In the genomic region with DNA sequence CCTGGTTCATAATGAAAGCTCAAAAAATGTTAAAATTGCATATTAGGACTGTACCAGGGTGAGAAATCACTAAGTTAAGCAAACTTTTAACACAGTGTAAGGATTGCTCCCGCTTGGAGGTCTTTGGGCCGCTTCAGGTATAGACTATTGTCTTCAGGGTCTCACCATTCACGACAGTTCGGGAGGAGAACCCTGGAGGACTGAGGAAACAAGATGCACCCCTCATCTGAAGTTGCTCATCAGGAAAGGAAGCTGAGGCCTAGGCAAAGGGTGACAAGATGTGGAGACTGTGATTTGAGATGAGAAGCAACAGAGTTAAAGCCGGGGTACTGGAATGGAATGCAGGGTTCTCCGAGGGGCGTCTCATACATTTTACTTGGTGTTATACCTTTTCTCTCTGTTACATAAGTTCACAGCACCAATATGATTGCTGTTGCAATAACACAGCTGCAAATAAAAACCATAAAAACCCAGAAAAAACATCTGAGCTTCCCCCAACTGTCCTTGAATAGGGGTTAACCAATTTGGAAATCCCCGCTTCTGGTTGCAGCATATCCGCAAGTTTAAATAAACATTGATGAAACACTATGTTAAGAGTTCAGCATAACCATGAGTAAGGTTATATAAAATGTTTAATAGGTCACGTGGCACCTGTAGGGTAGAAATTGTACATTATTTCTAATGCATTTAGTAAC, we compare ENCODE assay signal across 8 cellular contexts. TPM values are rescaled to one million over a fixed set of nuclear protein-coding genes. Genes with fewer than 3 reads are reported as not detected.
DNase-seq lines count a peak whose midpoint lies in the region; ATAC-seq and TF ChIP-seq lines count a peak whose summit lies in the region.

No MANE protein-coding gene starts in this region.

- H3K4me2 ChIP-seq in SU-DHL-6 (ENCODE audit: low read depth, low read length, poor library complexity, severe bottlenecking) (peak overlapping the region; percentile 84), mesenchymal stem cell (ENCODE audit: low read length, poor library complexity, severe bottlenecking) (no peak overlapping the region)

- peak; percentile 79 for DNase-seq in GM12865 (ENCODE audit: low read depth)
- DNase-seq in mesenchymal stem cell = peak; percentile 28
- DNase-seq in left cardiac atrium = no peak
- DNase-seq in NCI-H2171 treated with DMSO at 0.1 percent for 48 hours (lab: John Stamatoyannopoulos, UW) = no peak
- DNase-seq in T1000 (lab: John Stamatoyannopoulos, UW) = no peak
- DNase-seq in substantia nigra (lab: John Stamatoyannopoulos, UW) = no peak

- H3K79me1 ChIP-seq in mesenchymal stem cell (replicated peaks; ENCODE audit: low read length, poor library complexity, severe bottlenecking) = no peaks in the 10 kb centered on the region

- H3K14ac ChIP-seq in mesenchymal stem cell (ENCODE audit: low read length in 2 of 2) = no peak overlapping the region

- H3K18ac ChIP-seq in mesenchymal stem cell (ENCODE audit: low read depth in 1 of 2, low read length in 2 of 2) = no peak overlapping the region

- no peak overlapping the region for H2BK5ac ChIP-seq in mesenchymal stem cell (ENCODE audit: low read depth, low read length, poor library complexity, severe bottlenecking)

- peaks cover 32% of the 10 kb centered on the region for H3F3A ChIP-seq in SU-DHL-6 (ENCODE audit: insufficient read depth)

- H3K79me2 ChIP-seq in SU-DHL-6 (ENCODE audit: insufficient read depth, low read length) = no peaks in the 10 kb centered on the region

- no peak for TF ChIP-seq CTCF in GM12865 (IDR thresholded peaks at IDR 0.05; ENCODE audit: insufficient read depth, low read depth, low read length, missing control alignments)
- TF ChIP-seq CTCF in SU-DHL-6 (IDR thresholded peaks at IDR 0.05; ENCODE audit: insufficient read depth, low read length, poor library complexity, severe bottlenecking) = no peak

- intact Hi-C loops in left cardiac atrium (cut with DNase I) = no loop called here

- H3K4me3 ChIP-seq in GM12865 (ENCODE audit: low read depth, low read length) = peak overlapping the region; percentile 12; the same call in 1 of the 2 replicates
- peak overlapping the region; percentile 38 for H3K4me3 ChIP-seq in SU-DHL-6 (ENCODE audit: insufficient read depth, low read length, poor library complexity, severe bottlenecking)
- no peak overlapping the region for H3K4me3 ChIP-seq in mesenchymal stem cell (ENCODE audit: insufficient read depth in 1 of 2, low read depth in 1 of 2, low read length in 2 of 2)

- no peak overlapping the region for H3K23ac ChIP-seq in mesenchymal stem cell (ENCODE audit: low read length in 2 of 2)

- no peak overlapping the region for H4K91ac ChIP-seq in mesenchymal stem cell (ENCODE audit: low read length)

- H2AK5ac ChIP-seq in mesenchymal stem cell (ENCODE audit: low read length, severe bottlenecking) = no peak overlapping the region

- H3K9me3 ChIP-seq in SU-DHL-6 (ENCODE audit: insufficient read depth, low read length) (no peaks in the 10 kb centered on the region), mesenchymal stem cell (ENCODE audit: control insufficient read depth, low read length) (no peaks in the 10 kb centered on the region)

- WGBS in mesenchymal stem cell = 86% methylated on average over 9 of the region's 10 CpGs

- no peak overlapping the region for H2BK12ac ChIP-seq in mesenchymal stem cell (ENCODE audit: low read length in 2 of 2)

- peak overlapping the region; percentile 94 for H3K27ac ChIP-seq in SU-DHL-6 (ENCODE audit: low read depth, low read length)
- no peak overlapping the region for H3K27ac ChIP-seq in mesenchymal stem cell (ENCODE audit: low read length, poor library complexity, severe bottlenecking)
- no peak overlapping the region for H3K27ac ChIP-seq in substantia nigra (ENCODE audit: low read depth, low read length, poor library complexity, severe bottlenecking)

- ATAC-seq in HG02885 (IDR thresholded peaks at IDR 0.05; ENCODE audit: poor library complexity, unreplicated experiment) (peak; percentile 33), left cardiac atrium (no peak)

- no peak overlapping the region for H3K4ac ChIP-seq in mesenchymal stem cell (ENCODE audit: low read depth in 1 of 2, low read length in 2 of 2)

- H2BK15ac ChIP-seq in mesenchymal stem cell (ENCODE audit: low read depth, poor library complexity, severe bottlenecking) = no peak overlapping the region

- H4K20me1 ChIP-seq in SU-DHL-6 (ENCODE audit: low read depth, low read length) = no peaks in the 10 kb centered on the region

- H2BK120ac ChIP-seq in mesenchymal stem cell (ENCODE audit: low read depth, low read length) = no peak overlapping the region

- H3K4me1 ChIP-seq in mesenchymal stem cell (ENCODE audit: control insufficient read depth, insufficient read depth, low read depth, low read length) = no peaks in the 10 kb centered on the region

- no peak overlapping the region for H4K8ac ChIP-seq in mesenchymal stem cell (ENCODE audit: low read length)

- H3K36me3 ChIP-seq in SU-DHL-6 (ENCODE audit: low read length) (no peaks in the 10 kb centered on the region), mesenchymal stem cell (ENCODE audit: control insufficient read depth in 1 of 2, insufficient read depth in 2 of 2, low read depth in 1 of 2, low read length in 2 of 2) (no peaks in the 10 kb centered on the region)

- H3K27me3 ChIP-seq in SU-DHL-6 (ENCODE audit: low read length) (no peaks in the 10 kb centered on the region), mesenchymal stem cell (ENCODE audit: control insufficient read depth in 1 of 2, insufficient read depth in 1 of 2, low read length in 2 of 2) (peaks cover 5 to 8% of the 10 kb centered on the region in 2 experiments)

- H3K9me2 ChIP-seq in SU-DHL-6 (replicated peaks; ENCODE audit: insufficient read depth, low read length) = no peaks in the 10 kb centered on the region

- H2AFZ ChIP-seq in SU-DHL-6 (ENCODE audit: low read depth, low read length, severe bottlenecking) (peak overlapping the region; percentile 75), mesenchymal stem cell (ENCODE audit: low read depth, low read length) (no peak overlapping the region)

- H3K9ac ChIP-seq in SU-DHL-6 (ENCODE audit: low read length) (peak overlapping the region; percentile 55), mesenchymal stem cell (ENCODE audit: low read length) (no peak overlapping the region)

RNA-seq across cellular contexts. Expression of a gene that starts 40.1 kb away (rescaled TPM):
- polyA plus RNA-seq in mesenchymal stem cell (2013, experiment 1 of 2) = 0.61 TPM
- 0.59 TPM for polyA plus RNA-seq in mesenchymal stem cell (2013, experiment 2 of 2)
- 1 to 10 TPM in 1 of 2 donors, under 1 TPM in 1; 0.60 to 1.4 TPM for total RNA-seq in left cardiac atrium

RNA-seq across cellular contexts. Expression of a gene that starts 40.4 kb away (rescaled TPM):
- polyA plus RNA-seq in mesenchymal stem cell (2013, experiment 1 of 2) = 1.3 TPM
- 1.4 TPM for polyA plus RNA-seq in mesenchymal stem cell (2013, experiment 2 of 2)
- total RNA-seq in left cardiac atrium = 1 to 10 TPM; 4.6 to 5.5 TPM

Comparison
In these comparisons a context has a peak if more than half of its experiments do, and no peak if none do; other contexts are left out.
1. DNase-seq: peak in GM12865 (single experiment) and mesenchymal stem cell (single experiment); none in left cardiac atrium (single experiment), NCI-H2171 treated with DMSO at 0.1 percent for 48 hours (single experiment), T1000 (single experiment) and substantia nigra (0 of 49).
2. H3K4me3 ChIP-seq: peak in GM12865 (single experiment) and SU-DHL-6 (single experiment); none in mesenchymal stem cell (0 of 2).